ENCODE assay signal across 10 cellular contexts in the genomic region with DNA sequence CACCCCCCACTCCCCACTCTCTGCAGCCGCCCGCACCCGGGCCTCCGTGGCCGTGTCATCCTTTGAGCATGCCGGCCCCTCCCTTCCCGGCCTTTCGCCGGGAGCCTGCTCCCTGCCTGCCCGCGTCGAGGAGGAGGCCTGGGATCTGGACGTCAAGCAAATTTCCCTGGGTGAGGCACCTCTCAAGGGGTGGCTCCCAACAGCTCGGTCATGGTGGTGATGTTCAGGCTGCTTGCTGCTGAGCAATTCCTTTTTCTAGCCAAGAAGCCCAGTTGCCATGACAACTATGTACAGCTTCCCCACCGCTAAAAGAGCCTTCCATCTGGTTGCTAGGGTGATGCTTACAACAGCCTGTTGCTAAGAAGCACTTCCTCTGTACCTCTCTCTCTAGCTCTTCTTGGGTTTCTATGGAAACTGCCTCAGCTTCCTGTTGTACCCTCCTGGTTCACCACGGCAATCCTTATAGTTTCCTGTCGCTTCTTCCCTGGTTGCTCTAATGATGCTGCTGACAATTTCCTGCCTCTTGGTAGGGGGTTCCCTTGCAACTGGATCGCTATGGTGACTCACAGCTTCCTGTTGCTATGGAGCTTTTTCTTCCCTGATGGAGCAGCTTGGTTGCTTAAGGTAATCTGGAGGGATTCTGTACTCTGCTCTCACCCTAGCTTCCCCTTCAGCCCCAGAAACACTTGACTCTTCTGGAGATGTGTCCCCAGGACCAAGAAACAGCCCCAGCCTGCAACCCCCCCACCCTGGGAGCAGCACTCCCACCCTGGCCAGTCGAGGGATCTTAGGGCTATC. TPM values are rescaled to one million over a fixed set of nuclear protein-coding genes. Genes with fewer than 3 reads are reported as not detected.
DNase-seq lines count a peak whose midpoint lies in the region; ATAC-seq, FAIRE-seq and TF ChIP-seq lines count a peak whose summit lies in the region.
"Had no signal": no experiment of that assay in that cellular context is flagged by ENCODE, and none has a peak within 500 bp of the region (broad histone marks: within the 10 kb centered on the region; RNA-seq: fewer than 3 reads in every experiment).

No MANE protein-coding gene starts in this region.

- H3K27me3 Mint-ChIP-seq in activated T-cell treated with anti-CD3 and anti-CD28 coated beads, Interleukin-2, amount 50 U/mL, for 72 hours (ENCODE audit: low read depth) = no peaks in the 10 kb centered on the region

- no peak for FAIRE-seq in D721Med (lab: Jason Lieb, UNC)

- H3K9me3 Mint-ChIP-seq in activated T-cell treated with anti-CD3 and anti-CD28 coated beads, Interleukin-2, amount 50 U/mL, for 72 hours = no peaks in the 10 kb centered on the region

- H3K27ac Mint-ChIP-seq in activated T-cell treated with anti-CD3 and anti-CD28 coated beads, Interleukin-2, amount 50 U/mL, for 72 hours = peak overlapping the region; percentile 39

- TF ChIP-seq CTCF in D721Med (IDR thresholded peaks at IDR 0.05; ENCODE audit: insufficient read depth, missing control alignments) = no peak

- H3K4me3 ChIP-seq in H7 (ENCODE audit: insufficient read depth, low read depth, low read length) = no peak overlapping the region

- H3K36me3 Mint-ChIP-seq in activated T-cell treated with anti-CD3 and anti-CD28 coated beads, Interleukin-2, amount 50 U/mL, for 72 hours (ENCODE audit: insufficient read depth in 2 of 2) = no peaks in the 10 kb centered on the region

- H3K27me3 ChIP-seq in H7 (ENCODE audit: control insufficient read depth, insufficient read depth, low read length) = no peaks in the 10 kb centered on the region

- no peak overlapping the region for H3K4me3 Mint-ChIP-seq in activated T-cell treated with anti-CD3 and anti-CD28 coated beads, Interleukin-2, amount 50 U/mL, for 72 hours

- peaks cover 17% of the 10 kb centered on the region for H3K4me1 Mint-ChIP-seq in activated T-cell treated with anti-CD3 and anti-CD28 coated beads, Interleukin-2, amount 50 U/mL, for 72 hours (ENCODE audit: low read depth)

- DNase-seq in D721Med (ENCODE audit: insufficient read length, low spot score) (peak; percentile 31), H7 (peak; percentile 89), NCI-H2171 treated with DMSO at 0.1 percent for 48 hours (lab: John Stamatoyannopoulos, UW) (peak; percentile 75), fibroblast of the conjunctiva (ENCODE audit: low read depth) (peak; percentile 93), non-pigmented ciliary epithelial cell (ENCODE audit: low read depth) (peak; percentile 88), left lobe of liver (ENCODE audit: low spot score) (no peak), GM19238 (ENCODE audit: insufficient read length, low spot score) (no peak)
- DNase-seq in activated T-cell treated with anti-CD3 and anti-CD28 coated beads, Interleukin-2, amount 50 U/mL, for 72 hours = peak in 1 of 2 donors; percentile 32

- peaks cover 43% of the 10 kb centered on the region for H3K36me3 ChIP-seq in H7 (replicated peaks; ENCODE audit: control insufficient read depth, insufficient read depth, low read length)

- ATAC-seq in activated T-cell treated with anti-CD3 and anti-CD28 coated beads, Interleukin-2, amount 50 U/mL, for 72 hours (replicated peaks in 1 of 2) = peak; percentile 76
- ATAC-seq in left lobe of liver = no peak

RNA-seq across cellular contexts. Expression of gene ZNF219, which starts 11.0 kb away (rescaled TPM):
- total RNA-seq in H7 (2014; rRNA removed; shearing (Covaris generic)) = 71.2 and 90.3 TPM in 2 replicates
- 10 to 100 TPM; 11.2 to 12.4 TPM for total RNA-seq in activated T-cell treated with anti-CD3 and anti-CD28 coated beads, Interleukin-2, amount 50 U/mL, for 72 hours
- total RNA-seq in left lobe of liver = 8.0 TPM

RNA-seq across cellular contexts. Expression of gene TMEM253, which starts 13.4 kb away (rescaled TPM):
- 0.31 and 0.78 TPM in 2 replicates for total RNA-seq in H7 (2014; rRNA removed; shearing (Covaris generic))
- under 1 TPM in 1 of 2 donors, not detected in 1; 0.35 TPM for total RNA-seq in activated T-cell treated with anti-CD3 and anti-CD28 coated beads, Interleukin-2, amount 50 U/mL, for 72 hours
- 0.15 TPM for total RNA-seq in left lobe of liver
- total RNA-seq: skeletal muscle tissue had no signal

RNA-seq across cellular contexts. Expression of gene ARHGEF40, which starts 17.4 kb away (rescaled TPM):
- total RNA-seq in H7 (2014; rRNA removed; shearing (Covaris generic)) = 63.9 and 82.1 TPM in 2 replicates
- total RNA-seq in activated T-cell treated with anti-CD3 and anti-CD28 coated beads, Interleukin-2, amount 50 U/mL, for 72 hours = under 1 TPM; 0.26 to 0.37 TPM
- total RNA-seq in left lobe of liver = 41.9 TPM

RNA-seq across cellular contexts. Expression of gene RNASE8, which starts 29.9 kb away (rescaled TPM):
- total RNA-seq in H7 (2014; rRNA removed; shearing (Covaris generic)) = not detected in 2 replicates
- not detected for total RNA-seq in activated T-cell treated with anti-CD3 and anti-CD28 coated beads, Interleukin-2, amount 50 U/mL, for 72 hours
- not detected for total RNA-seq in left lobe of liver
- total RNA-seq: NCI-H460, skeletal muscle tissue had no signal

RNA-seq across cellular contexts. Expression of gene RNASE7, which starts 45.3 kb away (rescaled TPM):
- total RNA-seq in H7 (2014; rRNA removed; shearing (Covaris generic)) = not detected in 2 replicates
- total RNA-seq in activated T-cell treated with anti-CD3 and anti-CD28 coated beads, Interleukin-2, amount 50 U/mL, for 72 hours = not detected
- total RNA-seq in left lobe of liver = 0.13 TPM
- total RNA-seq: NCI-H460, skeletal muscle tissue had no signal

Comparison
In these comparisons a context has a peak if more than half of its experiments do, and no peak if none do; other contexts are left out.
1. DNase-seq: peak in D721Med (single experiment), H7 (single experiment), NCI-H2171 treated with DMSO at 0.1 percent for 48 hours (single experiment), fibroblast of the conjunctiva (single experiment) and non-pigmented ciliary epithelial cell (single experiment); none in left lobe of liver (single experiment) and GM19238 (single experiment).
2. RNA of gene ARHGEF40, which starts 17.4 kb away (total RNA-seq): 63.9 to 82.1 TPM in H7 and 41.9 TPM in left lobe of liver (single experiment); 0.26 to 0.37 TPM in activated T-cell treated with anti-CD3 and anti-CD28 coated beads, Interleukin-2, amount 50 U/mL, for 72 hours; every median in the first group is over 10 times any median in the second.